ENCODE assay signal across 9 cellular contexts in the genomic region with DNA sequence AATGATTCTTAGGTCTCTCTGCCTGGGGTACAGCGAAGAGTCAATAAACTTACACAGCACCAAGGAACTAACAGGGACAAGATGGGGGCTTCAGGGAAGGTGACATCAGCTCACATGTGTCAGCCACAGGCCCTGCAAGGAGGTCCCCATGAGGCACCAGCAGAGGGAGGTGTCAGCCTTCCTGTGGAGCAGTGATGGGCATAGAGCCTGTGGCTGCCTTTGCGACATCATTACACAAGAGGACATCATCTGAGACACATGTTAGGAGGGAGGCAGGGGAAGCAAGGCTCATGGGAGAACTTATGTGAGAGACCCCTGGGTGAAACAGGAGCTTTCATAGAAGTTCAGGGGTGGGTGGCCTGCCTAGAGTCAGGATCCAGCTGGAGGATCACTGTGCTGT.
DNase-seq lines count a peak whose midpoint lies in the region; ATAC-seq and TF ChIP-seq lines count a peak whose summit lies in the region.
"Had no signal": no experiment of that assay in that cellular context is flagged by ENCODE, and none has a peak within 500 bp of the region (broad histone marks: within the 10 kb centered on the region; RNA-seq: fewer than 3 reads in every experiment).

No MANE protein-coding gene starts in this region.

- H3K4me3 Mint-ChIP-seq in activated T-helper 17 cell treated with anti-CD3 and anti-CD28 coated beads, Interleukin-2, amount 50 U/mL, for 72 hours = no peak overlapping the region
- H3K4me3 Mint-ChIP-seq in activated T-cell treated with anti-CD3 and anti-CD28 coated beads, Interleukin-2, amount 50 U/mL, for 4 hours = no peak overlapping the region
- H3K4me3 Mint-ChIP-seq: dendritic cell treated with granulocyte-macrophage colony-stimulating factor and Interleukin-4, amounts not matched to agents 40 ng/mL and 50 ng/mL, for 4 days had no signal

- H3K27ac ChIP-seq in OCI-LY3 (ENCODE audit: low read length) = no peak overlapping the region

- H3K4me3 ChIP-seq in OCI-LY3 (ENCODE audit: low read length) (no peak overlapping the region), fibroblast of the aortic adventitia (ENCODE audit: low read depth, low read length) (no peak overlapping the region)

- peak; percentile 60 for TF ChIP-seq CTCF in AG09319 (IDR thresholded peaks at IDR 0.05; ENCODE audit: low read depth, low read length)
- peak; percentile 39 for TF ChIP-seq CTCF in OCI-LY3 (IDR thresholded peaks at IDR 0.05; ENCODE audit: low read depth, low read length)
- TF ChIP-seq CTCF in fibroblast of the aortic adventitia (IDR thresholded peaks at IDR 0.05; ENCODE audit: insufficient read depth, low read length) = peak; percentile 42

- no peaks in the 10 kb centered on the region for H3K27me3 ChIP-seq in OCI-LY3 (ENCODE audit: low read depth, low read length)

- no peaks in the 10 kb centered on the region for H3K9me3 ChIP-seq in OCI-LY3 (ENCODE audit: insufficient read depth, low read length)

- H3K36me3 Mint-ChIP-seq in activated T-helper 17 cell treated with anti-CD3 and anti-CD28 coated beads, Interleukin-2, amount 50 U/mL, for 72 hours (ENCODE audit: low read depth) = no peaks in the 10 kb centered on the region
- H3K36me3 Mint-ChIP-seq in activated T-cell treated with anti-CD3 and anti-CD28 coated beads, Interleukin-2, amount 50 U/mL, for 4 hours (ENCODE audit: insufficient read depth) = no peaks in the 10 kb centered on the region

- H2AFZ ChIP-seq in OCI-LY3 (ENCODE audit: low read depth, low read length) = no peak overlapping the region

- H3K27me3 Mint-ChIP-seq in activated T-helper 17 cell treated with anti-CD3 and anti-CD28 coated beads, Interleukin-2, amount 50 U/mL, for 72 hours = no peaks in the 10 kb centered on the region
- no peaks in the 10 kb centered on the region for H3K27me3 Mint-ChIP-seq in activated T-cell treated with anti-CD3 and anti-CD28 coated beads, Interleukin-2, amount 50 U/mL, for 4 hours (ENCODE audit: low read depth)
- H3K27me3 Mint-ChIP-seq: dendritic cell treated with granulocyte-macrophage colony-stimulating factor and Interleukin-4, amounts not matched to agents 40 ng/mL and 50 ng/mL, for 4 days had no signal

- no peak overlapping the region for H3K4me2 ChIP-seq in OCI-LY3 (ENCODE audit: low read length)

- H3K4me1 Mint-ChIP-seq in activated T-helper 17 cell treated with anti-CD3 and anti-CD28 coated beads, Interleukin-2, amount 50 U/mL, for 72 hours = no peaks in the 10 kb centered on the region
- no peaks in the 10 kb centered on the region for H3K4me1 Mint-ChIP-seq in activated T-cell treated with anti-CD3 and anti-CD28 coated beads, Interleukin-2, amount 50 U/mL, for 4 hours (ENCODE audit: low read depth)

- no peaks in the 10 kb centered on the region for H4K20me1 ChIP-seq in OCI-LY3 (ENCODE audit: insufficient read depth, low read length)

- no peak overlapping the region for H3K27ac Mint-ChIP-seq in activated T-helper 17 cell treated with anti-CD3 and anti-CD28 coated beads, Interleukin-2, amount 50 U/mL, for 72 hours
- H3K27ac Mint-ChIP-seq: dendritic cell treated with granulocyte-macrophage colony-stimulating factor and Interleukin-4, amounts not matched to agents 40 ng/mL and 50 ng/mL, for 4 days had no signal

- no peaks in the 10 kb centered on the region for H3K79me2 ChIP-seq in OCI-LY3 (ENCODE audit: low read length)

- H3K9ac ChIP-seq in OCI-LY3 (ENCODE audit: low read length) = no peak overlapping the region

- peak; percentile 29 for DNase-seq in AG09319 (ENCODE audit: extremely low read depth, low read depth)
- peak; percentile 54 for DNase-seq in fibroblast of the aortic adventitia (ENCODE audit: low read depth)
- DNase-seq in putamen (ENCODE audit: low spot score) = peak; percentile 42
- DNase-seq in activated T-cell treated with anti-CD3 and anti-CD28 coated beads, Interleukin-2, amount 50 U/mL, for 4 hours = no peak

- no peaks in the 10 kb centered on the region for H3K4me1 ChIP-seq in OCI-LY3 (ENCODE audit: low read length)

- H3K36me3 ChIP-seq in OCI-LY3 (replicated peaks; ENCODE audit: low read depth, low read length) = no peaks in the 10 kb centered on the region

- ATAC-seq in GM19328 (IDR thresholded peaks at IDR 0.05; ENCODE audit: unreplicated experiment) = peak; percentile 63
- ATAC-seq in activated T-helper 17 cell treated with anti-CD3 and anti-CD28 coated beads, Interleukin-2, amount 50 U/mL, for 72 hours (replicated peaks) = no peak
- no peak for ATAC-seq in HG03342 (IDR thresholded peaks at IDR 0.05; ENCODE audit: unreplicated experiment)
- no peak for ATAC-seq in activated T-cell treated with anti-CD3 and anti-CD28 coated beads, Interleukin-2, amount 50 U/mL, for 4 hours

- H3K9me3 Mint-ChIP-seq in activated T-helper 17 cell treated with anti-CD3 and anti-CD28 coated beads, Interleukin-2, amount 50 U/mL, for 72 hours = peaks cover 6% of the 10 kb centered on the region
- peaks cover 5% of the 10 kb centered on the region for H3K9me3 Mint-ChIP-seq in activated T-cell treated with anti-CD3 and anti-CD28 coated beads, Interleukin-2, amount 50 U/mL, for 4 hours
- H3K9me3 Mint-ChIP-seq: dendritic cell treated with granulocyte-macrophage colony-stimulating factor and Interleukin-4, amounts not matched to agents 40 ng/mL and 50 ng/mL, for 4 days had no signal
